In the genomic region with DNA sequence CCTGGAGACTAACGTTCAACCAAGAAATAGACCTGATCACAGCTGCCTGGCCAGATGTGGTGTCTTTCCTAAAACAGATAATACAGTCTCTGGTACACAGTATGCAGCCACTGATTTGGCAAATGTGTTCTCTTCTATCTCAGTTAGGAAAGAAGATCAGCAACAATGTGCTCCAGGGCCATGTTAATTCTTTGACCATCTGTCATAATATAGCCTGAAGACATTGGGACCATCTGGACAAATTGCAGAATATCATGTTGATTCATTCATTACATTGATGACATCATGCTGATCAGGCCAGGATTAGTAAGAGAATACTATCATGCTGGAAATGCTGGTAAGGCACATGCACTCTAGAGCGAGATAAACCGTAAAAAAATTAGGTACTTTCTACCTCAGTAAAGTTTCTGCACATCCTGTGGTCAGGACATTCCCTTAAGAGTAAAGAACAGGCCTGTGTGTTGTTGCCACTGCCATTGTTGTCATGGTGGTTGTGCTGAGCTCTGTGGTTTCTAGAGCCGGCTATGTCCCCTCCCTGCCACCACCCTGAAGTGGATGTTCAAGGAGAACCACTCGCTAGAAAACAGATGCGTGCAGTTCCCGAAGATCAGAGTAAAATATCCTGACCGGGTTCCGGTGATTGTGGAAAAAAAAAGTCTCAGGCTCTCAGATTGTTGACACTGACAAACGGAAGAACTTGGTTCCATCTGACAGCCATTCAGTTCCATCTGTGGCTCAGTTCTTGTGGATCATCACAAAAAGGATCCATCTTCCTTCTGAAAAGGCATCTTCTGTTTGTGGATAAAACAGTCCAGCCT, we compare ENCODE assay signal across 1 cellular context.
TF ChIP-seq lines count a peak whose summit lies in the region.

No MANE protein-coding gene starts in this region.

TF ChIP-seq in HEK293, 187 proteins besides CTCF, POLR2A, EP300 and RAD21 (continued from another document):
- no peak for TF ChIP-seq PRDM6 (tag by site-specific recombination; IDR thresholded peaks at IDR 0.05)
- TF ChIP-seq MEIS1 (CRISPR knock-in tag; IDR thresholded peaks at IDR 0.05; ENCODE audit: borderline replicate concordance): no peak
- peak; percentile 87 for TF ChIP-seq ATF2 (tag by site-specific recombination; IDR thresholded peaks at IDR 0.05; ENCODE audit: low read depth)
- 0 out of 2 replicates have a peak, but pooled peaks have one; percentile 14 for TF ChIP-seq ZNF629 (tag by site-specific recombination; IDR thresholded peaks at IDR 0.05)
- no peak for TF ChIP-seq ZSCAN30 (tag by site-specific recombination; IDR thresholded peaks at IDR 0.05)
